Comparison of ENCODE assay signal across 1 cellular context in genomic region chr15:31459011-31459748, GRCh38.
A peak's percentile ranks its signal among the peaks of the same experiment; 100 is the strongest.
TF ChIP-seq lines count a peak whose summit lies in the region.

No MANE protein-coding gene starts in this region.

TF ChIP-seq in GM12878, 131 proteins besides CTCF, POLR2A, EP300 and RAD21 (continued from another document and continues in another):
- no peak for TF ChIP-seq E4F1 (IDR thresholded peaks at IDR 0.05; ENCODE audit: borderline replicate concordance, partially characterized antibody)
- 0 out of 2 replicates have a peak, but pooled peaks have one; percentile 29 for TF ChIP-seq CHD2 (IDR thresholded peaks at IDR 0.05; ENCODE audit: borderline replicate concordance, low read depth, low read length)
- TF ChIP-seq ZBED1 (IDR thresholded peaks at IDR 0.05; ENCODE audit: borderline replicate concordance): 0 out of 2 replicates have a peak, but pooled peaks have one; percentile 53
- TF ChIP-seq NFXL1 (IDR thresholded peaks at IDR 0.05; ENCODE audit: borderline replicate concordance): no peak
- TF ChIP-seq BCL3 (IDR thresholded peaks at IDR 0.05; ENCODE audit: borderline replicate concordance, insufficient read depth, low read depth, low read length, poor library complexity, severe bottlenecking): no peak
- no peak for TF ChIP-seq CBX5 (IDR thresholded peaks at IDR 0.05; ENCODE audit: low read depth)
- TF ChIP-seq SREBF1 (IDR thresholded peaks at IDR 0.05; ENCODE audit: low read length): no peak
- peak; percentile 73; the same call in 1 of the 2 replicates for TF ChIP-seq ATF2 (IDR thresholded peaks at IDR 0.05; ENCODE audit: low read length)
- TF ChIP-seq ZNF274 (IDR thresholded peaks at IDR 0.05; ENCODE audit: insufficient read depth, insufficient read length): no peak
- TF ChIP-seq POLR2AphosphoS2 (IDR thresholded peaks at IDR 0.05; ENCODE audit: low read depth, low read length): no peak
- TF ChIP-seq CBX3 (IDR thresholded peaks at IDR 0.05; ENCODE audit: borderline replicate concordance, low read depth): no peak
- TF ChIP-seq SUPT20H (IDR thresholded peaks at IDR 0.05; ENCODE audit: borderline replicate concordance, control insufficient read depth, low read depth, low read length): no peak
- TF ChIP-seq ZNF687 (IDR thresholded peaks at IDR 0.05): peak; percentile 35; the same call in 1 of the 2 replicates
- no peak for TF ChIP-seq BCLAF1 (IDR thresholded peaks at IDR 0.05)
- TF ChIP-seq FOXK2 (IDR thresholded peaks at IDR 0.05): no peak
- TF ChIP-seq BACH1 (IDR thresholded peaks at IDR 0.05; ENCODE audit: borderline replicate concordance): peak; percentile 36; the same call in 1 of the 2 replicates
- peak; percentile 34 to 67; a peak in 3 of 4 replicates for TF ChIP-seq BHLHE40 (IDR thresholded peaks at IDR 0.05; ENCODE audit: borderline replicate concordance in 1 of 2, low read depth in 2 of 2, low read length in 1 of 2)
- no peak for TF ChIP-seq E2F4 (IDR thresholded peaks at IDR 0.05; ENCODE audit: low read depth, low read length)
- peak; percentile 95 for TF ChIP-seq RUNX3 (IDR thresholded peaks at IDR 0.05; ENCODE audit: low read length)
- no peak for TF ChIP-seq ZBTB4 (CRISPR knock-in tag; IDR thresholded peaks at IDR 0.05)
- no peak for TF ChIP-seq EZH2 (IDR thresholded peaks at IDR 0.05; ENCODE audit: borderline replicate concordance, control insufficient read depth, low read depth, low read length)
- TF ChIP-seq MAX (IDR thresholded peaks at IDR 0.05; ENCODE audit: low read depth, low read length): no peak
- no peak for TF ChIP-seq ASH2L (IDR thresholded peaks at IDR 0.05; ENCODE audit: borderline replicate concordance, low read depth)
- TF ChIP-seq SKIL (IDR thresholded peaks at IDR 0.05; ENCODE audit: low read depth, poor library complexity, severe bottlenecking): peak; percentile 86
- TF ChIP-seq RELA (IDR thresholded peaks at IDR 0.05; ENCODE audit: borderline replicate concordance, partially characterized antibody): no peak
- no peak for TF ChIP-seq NKRF (conservative IDR thresholded peaks at IDR 0.05)
- TF ChIP-seq CREB1 (IDR thresholded peaks at IDR 0.05; ENCODE audit: low read depth): 0 out of 2 replicates have a peak, but pooled peaks have one; percentile 35
- no peak for TF ChIP-seq ZNF622 (IDR thresholded peaks at IDR 0.05)
- TF ChIP-seq RAD51 (IDR thresholded peaks at IDR 0.05): 0 out of 2 replicates have a peak, but pooled peaks have one; percentile 39
- no peak for TF ChIP-seq IRF3 (IDR thresholded peaks at IDR 0.05)
